ENCODE assay signal across 8 cellular contexts in genomic region chr16:66521951-66522771, GRCh38. TPM values are rescaled to one million over a fixed set of nuclear protein-coding genes. Genes with fewer than 3 reads are reported as not detected.
A peak's percentile ranks its signal among the peaks of the same experiment; 100 is the strongest.
DNase-seq lines count a peak whose midpoint lies in the region; ATAC-seq, FAIRE-seq and TF ChIP-seq lines count a peak whose summit lies in the region.

No MANE protein-coding gene starts in this region.

- peaks cover 3% of the 10 kb centered on the region for H3K36me3 Mint-ChIP-seq in activated CD8-positive, alpha-beta T cell treated with anti-CD3 and anti-CD28 coated beads, Interleukin-2, amount 10 ng/mL, durations not matched to agents 7 days and 5 days (ENCODE audit: low read depth)
- H3K36me3 Mint-ChIP-seq in mesothelial cell of epicardium = peaks cover 3% of the 10 kb centered on the region

- peak overlapping the region; percentile 95 for H3K27ac Mint-ChIP-seq in activated CD8-positive, alpha-beta T cell treated with anti-CD3 and anti-CD28 coated beads, Interleukin-2, amount 10 ng/mL, durations not matched to agents 7 days and 5 days
- no peak overlapping the region for H3K27ac Mint-ChIP-seq in mesothelial cell of epicardium

- peaks cover 87% of the 10 kb centered on the region for H3K4me1 ChIP-seq in Loucy (ENCODE audit: insufficient read depth, low read length, poor library complexity, severe bottlenecking)
- peaks cover 72% of the 10 kb centered on the region for H3K4me1 ChIP-seq in endothelial cell of umbilical vein (ENCODE audit: control insufficient read depth, extremely low read depth, insufficient read depth, low read length)
- H3K4me1 ChIP-seq in skeletal muscle tissue (ENCODE audit: control insufficient read depth in 3 of 3, insufficient read depth in 3 of 3, low read length in 3 of 3) = peaks cover 41 to 58% (median 49%) of the 10 kb centered on the region in 3 donors

- peak overlapping the region; percentile 61 for H3K4me3 Mint-ChIP-seq in activated CD8-positive, alpha-beta T cell treated with anti-CD3 and anti-CD28 coated beads, Interleukin-2, amount 10 ng/mL, durations not matched to agents 7 days and 5 days
- H3K4me3 Mint-ChIP-seq in mesothelial cell of epicardium = no peak overlapping the region

- H3K4me3 ChIP-seq in AG10803 (ENCODE audit: low read length) (no peak overlapping the region), Loucy (ENCODE audit: low read length, poor library complexity, severe bottlenecking) (peak overlapping the region; percentile 57), endothelial cell of umbilical vein (replicated peaks in 1 of 3; ENCODE audit: insufficient read depth in 1 of 3, low read depth in 1 of 3, low read length in 3 of 3) (no peak overlapping the region), skeletal muscle tissue (ENCODE audit: low read length in 3 of 3) (no peak overlapping the region)

- H3K27ac ChIP-seq in endothelial cell of umbilical vein (ENCODE audit: insufficient read depth, low read depth, low read length) = peak overlapping the region; percentile 62
- H3K27ac ChIP-seq in skeletal muscle tissue (ENCODE audit: low read depth, low read length) = peak overlapping the region; percentile 66

- CTCF ChIA-PET in activated CD8-positive, alpha-beta T cell treated with anti-CD3 and anti-CD28 coated beads, Interleukin-2, amount 10 ng/mL, durations not matched to agents 7 days and 5 days (lab: Charles Lee) = interaction anchor here (0.7 to 6.9 kb wide), 16 partner anchors 11 to 229 kb away, joined by 3 to 63 read pairs (median 4); partner anchors contain the start of genes CKLF, DYNC1LI2 and TK2
- CTCF ChIA-PET in endothelial cell of umbilical vein (lab: Charles Lee) = interaction anchor here (0.6 to 2.3 kb wide), 12 partner anchors 9 to 115 kb away, joined by 3 to 10 read pairs (median 6); partner anchors contain the start of genes CKLF and CMTM3

- H3K9ac ChIP-seq in Loucy (ENCODE audit: low read depth, low read length, poor library complexity, severe bottlenecking) (peak overlapping the region; percentile 63), endothelial cell of umbilical vein (replicated peaks; ENCODE audit: extremely low read depth, insufficient read depth, low read length) (no peak overlapping the region), skeletal muscle tissue (ENCODE audit: low read depth in 1 of 3, low read length in 3 of 3) (peak overlapping the region in 2 of 3 donors; percentile 8 to 23)

- no peaks in the 10 kb centered on the region for H3K9me1 ChIP-seq in endothelial cell of umbilical vein (replicated peaks; ENCODE audit: control insufficient read depth, extremely low read depth, insufficient read depth, low read length)

- no peaks in the 10 kb centered on the region for H3K36me3 ChIP-seq in Loucy (ENCODE audit: insufficient read depth, low read length)
- H3K36me3 ChIP-seq in endothelial cell of umbilical vein (ENCODE audit: control insufficient read depth in 2 of 2, extremely low read depth in 1 of 2, insufficient read depth in 2 of 2, low read length in 2 of 2) = no peaks in the 10 kb centered on the region
- peaks cover 26 to 31% (median 27%) of the 10 kb centered on the region in 3 donors for H3K36me3 ChIP-seq in skeletal muscle tissue (ENCODE audit: control insufficient read depth in 3 of 3, insufficient read depth in 3 of 3, low read length in 3 of 3)

- TF ChIP-seq CTCF in AG10803 (conservative IDR thresholded peaks at IDR 0.05; ENCODE audit: low read length) (no peak), Loucy (conservative IDR thresholded peaks at IDR 0.05; ENCODE audit: low read length) (no peak), endothelial cell of umbilical vein (IDR thresholded peaks at IDR 0.05; ENCODE audit: extremely low read depth in 1 of 2, insufficient read depth in 1 of 2, low read depth in 1 of 2, low read length in 2 of 2) (no peak), mesothelial cell of epicardium (IDR thresholded peaks at IDR 0.05; ENCODE audit: unreplicated experiment) (no peak)

- intact Hi-C loops in endothelial cell of umbilical vein (cut with micrococcal nuclease) = no loop called here

- H3K9me2 ChIP-seq in Loucy (replicated peaks; ENCODE audit: low read depth, low read length) = no peaks in the 10 kb centered on the region

- BruUV-seq in endothelial cell of umbilical vein (replicated peaks; lab: Mats Ljungman, UMichigan) = no TSS peak

- dilution Hi-C loops in endothelial cell of umbilical vein (cut with MboI; ENCODE audit: extremely low pct_ligation_motif_present, low sequenced_read_pairs) = no loop called here

- H4K20me1 ChIP-seq in Loucy (ENCODE audit: insufficient read depth, low read length, poor library complexity, severe bottlenecking) = no peaks in the 10 kb centered on the region
- no peaks in the 10 kb centered on the region for H4K20me1 ChIP-seq in endothelial cell of umbilical vein (replicated peaks; ENCODE audit: control insufficient read depth, extremely low read depth, insufficient read depth, low read length)

- no peak overlapping the region for H2AFZ ChIP-seq in Loucy (ENCODE audit: low read length)
- peak overlapping the region; percentile 7 for H2AFZ ChIP-seq in endothelial cell of umbilical vein (ENCODE audit: low read depth, low read length)

- FAIRE-seq in endothelial cell of umbilical vein (lab: Jason Lieb, UNC) = peak; percentile 83

- H3K27me3 ChIP-seq in Loucy (ENCODE audit: insufficient read depth, low read length, poor library complexity, severe bottlenecking) (no peaks in the 10 kb centered on the region), endothelial cell of umbilical vein (ENCODE audit: control insufficient read depth in 2 of 2, insufficient read depth in 2 of 2, low read length in 2 of 2) (no peaks in the 10 kb centered on the region), skeletal muscle tissue (ENCODE audit: control insufficient read depth in 3 of 3, insufficient read depth in 3 of 3, low read length in 3 of 3) (no peaks in the 10 kb centered on the region)

- no peaks in the 10 kb centered on the region for H3K27me3 Mint-ChIP-seq in activated CD8-positive, alpha-beta T cell treated with anti-CD3 and anti-CD28 coated beads, Interleukin-2, amount 10 ng/mL, durations not matched to agents 7 days and 5 days (ENCODE audit: low read depth)
- H3K27me3 Mint-ChIP-seq in mesothelial cell of epicardium (ENCODE audit: low read depth) = no peaks in the 10 kb centered on the region

- DNase-seq in AG10803 (ENCODE audit: low read depth) = peak; percentile 64
- peak; percentile 96 for DNase-seq in activated CD8-positive, alpha-beta T cell treated with anti-CD3 and anti-CD28 coated beads, Interleukin-2, amount 10 ng/mL, durations not matched to agents 7 days and 5 days
- peak; percentile 81 for DNase-seq in endothelial cell of umbilical vein (ENCODE audit: low read depth, low spot score)
- no peak for DNase-seq in mesothelial cell of epicardium (ENCODE audit: low spot score in 2 of 2, unreplicated experiment in 2 of 2)
- no peak for DNase-seq in NCI-H345 (lab: John Stamatoyannopoulos, UW)

- H3K4me2 ChIP-seq in Loucy (ENCODE audit: low read depth, low read length, poor library complexity, severe bottlenecking) (peak overlapping the region; percentile 71), endothelial cell of umbilical vein (ENCODE audit: insufficient read depth, low read length) (peak overlapping the region; percentile 56)

- H3K4me1 Mint-ChIP-seq in activated CD8-positive, alpha-beta T cell treated with anti-CD3 and anti-CD28 coated beads, Interleukin-2, amount 10 ng/mL, durations not matched to agents 7 days and 5 days (ENCODE audit: low read depth) = peaks cover 92% of the 10 kb centered on the region
- no peaks in the 10 kb centered on the region for H3K4me1 Mint-ChIP-seq in mesothelial cell of epicardium

- H3F3A ChIP-seq in Loucy (ENCODE audit: low read depth) = peaks cover 18% of the 10 kb centered on the region

- TF ChIP-seq POLR2A in endothelial cell of umbilical vein (IDR thresholded peaks at IDR 0.05; ENCODE audit: low read depth, low read length) = no peak

- POLR2A ChIA-PET in activated CD8-positive, alpha-beta T cell treated with anti-CD3 and anti-CD28 coated beads, Interleukin-2, amount 10 ng/mL, durations not matched to agents 7 days and 5 days (lab: Charles Lee) = interaction anchor here (1.1 to 11.0 kb wide), 4 partner anchors 29 to 82 kb away, joined by 4 to 136 read pairs (median 8); partner anchors contain the start of genes CKLF, CMTM3 and TK2
- POLR2A ChIA-PET in endothelial cell of umbilical vein (lab: Charles Lee) = no interaction called here

- ATAC-seq in GM21526 (IDR thresholded peaks at IDR 0.05; ENCODE audit: low FRiP score, unreplicated experiment) = peak; percentile 48
- peak; percentile 85 for ATAC-seq in activated CD8-positive, alpha-beta T cell treated with anti-CD3 and anti-CD28 coated beads, Interleukin-2, amount 10 ng/mL, durations not matched to agents 7 days and 5 days

- no peaks in the 10 kb centered on the region for H3K9me3 ChIP-seq in Loucy (ENCODE audit: insufficient read depth, low read depth, low read length)
- no peaks in the 10 kb centered on the region for H3K9me3 ChIP-seq in endothelial cell of umbilical vein (replicated peaks; ENCODE audit: control insufficient read depth, insufficient read depth, low read length)
- H3K9me3 ChIP-seq in skeletal muscle tissue (ENCODE audit: control insufficient read depth in 3 of 3, low read length in 3 of 3) = no peaks in the 10 kb centered on the region

- no peaks in the 10 kb centered on the region for H3K9me3 Mint-ChIP-seq in activated CD8-positive, alpha-beta T cell treated with anti-CD3 and anti-CD28 coated beads, Interleukin-2, amount 10 ng/mL, durations not matched to agents 7 days and 5 days (ENCODE audit: insufficient read depth)
- no peaks in the 10 kb centered on the region for H3K9me3 Mint-ChIP-seq in mesothelial cell of epicardium

- H3K79me2 ChIP-seq in Loucy (ENCODE audit: insufficient read depth, low read length) (peaks cover 8% of the 10 kb centered on the region; the same call in 1 of the 2 replicates), endothelial cell of umbilical vein (ENCODE audit: control insufficient read depth, insufficient read depth, low read length) (no peaks in the 10 kb centered on the region)

RNA-seq across cellular contexts. Expression of gene TK2, which starts 27.8 kb away (rescaled TPM):
- 1 to 10 TPM; 5.7 to 6.4 TPM for total RNA-seq in activated CD8-positive, alpha-beta T cell treated with anti-CD3 and anti-CD28 coated beads, Interleukin-2, amount 10 ng/mL, durations not matched to agents 7 days and 5 days
- total RNA-seq in endothelial cell of umbilical vein (23.4 and 25.2 TPM in 2 replicates), skeletal muscle tissue (11.5 TPM), mesothelial cell of epicardium (24.9 to 28.8 TPM (median 28.5 TPM) in 3 replicates)
- 12.1 and 12.2 TPM in 2 replicates for polyA plus RNA-seq in endothelial cell of umbilical vein
- 15.2 and 16.6 TPM in 2 replicates for polyA plus RNA-seq in endothelial cell of umbilical vein (2011; cell fraction: cytosol; rRNA removed)
- 25.4 and 27.0 TPM in 2 replicates for polyA plus RNA-seq in endothelial cell of umbilical vein (2011; cell fraction: nucleus; rRNA removed)
- 19.2 and 20.4 TPM in 2 replicates for polyA plus RNA-seq in endothelial cell of umbilical vein (2012)
- polyA minus RNA-seq in endothelial cell of umbilical vein = 31.5 and 50.2 TPM in 2 replicates
- 14.0 TPM for polyA minus RNA-seq in endothelial cell of umbilical vein (2011; cell fraction: cytosol; rRNA and poly(A)+ RNA removed)
- polyA minus RNA-seq in endothelial cell of umbilical vein (2011; cell fraction: nucleus; rRNA and poly(A)+ RNA removed) = 10.6 and 12.2 TPM in 2 replicates

RNA-seq across cellular contexts. Expression of gene CKLF, which starts 30.2 kb away (rescaled TPM):
- 100 to 1,000 TPM; 137 to 139 TPM for total RNA-seq in activated CD8-positive, alpha-beta T cell treated with anti-CD3 and anti-CD28 coated beads, Interleukin-2, amount 10 ng/mL, durations not matched to agents 7 days and 5 days
- total RNA-seq in endothelial cell of umbilical vein (80.0 and 93.4 TPM in 2 replicates), skeletal muscle tissue (34.4 TPM), mesothelial cell of epicardium (28.9 to 33.2 TPM (median 31.1 TPM) in 3 replicates)
- polyA plus RNA-seq in endothelial cell of umbilical vein = 197 and 209 TPM in 2 replicates
- 174 and 175 TPM in 2 replicates for polyA plus RNA-seq in endothelial cell of umbilical vein (2011; cell fraction: cytosol; rRNA removed)
- polyA plus RNA-seq in endothelial cell of umbilical vein (2011; cell fraction: nucleus; rRNA removed) = 54.0 and 61.7 TPM in 2 replicates
- 85.6 and 95.1 TPM in 2 replicates for polyA plus RNA-seq in endothelial cell of umbilical vein (2012)
- 49.7 and 62.3 TPM in 2 replicates for polyA minus RNA-seq in endothelial cell of umbilical vein
- 38.7 TPM for polyA minus RNA-seq in endothelial cell of umbilical vein (2011; cell fraction: cytosol; rRNA and poly(A)+ RNA removed)
- 9.4 and 9.9 TPM in 2 replicates for polyA minus RNA-seq in endothelial cell of umbilical vein (2011; cell fraction: nucleus; rRNA and poly(A)+ RNA removed)

RNA-seq across cellular contexts. Expression of gene CMTM1, which starts 44.1 kb away (rescaled TPM):
- total RNA-seq in activated CD8-positive, alpha-beta T cell treated with anti-CD3 and anti-CD28 coated beads, Interleukin-2, amount 10 ng/mL, durations not matched to agents 7 days and 5 days = 10 to 100 TPM; 13.6 to 15.0 TPM
- total RNA-seq in endothelial cell of umbilical vein (9.3 and 12.3 TPM in 2 replicates), skeletal muscle tissue (not detected), mesothelial cell of epicardium (10.0 to 10.3 TPM (median 10.2 TPM) in 3 replicates)
- 3.0 and 3.8 TPM in 2 replicates for polyA plus RNA-seq in endothelial cell of umbilical vein
- polyA plus RNA-seq in endothelial cell of umbilical vein (2011; cell fraction: cytosol; rRNA removed) = 1.9 and 2.5 TPM in 2 replicates
- polyA plus RNA-seq in endothelial cell of umbilical vein (2011; cell fraction: nucleus; rRNA removed) = 1.8 and 2.4 TPM in 2 replicates
- 2.9 and 5.1 TPM in 2 replicates for polyA plus RNA-seq in endothelial cell of umbilical vein (2012)
- polyA minus RNA-seq in endothelial cell of umbilical vein = 3.8 and 4.5 TPM in 2 replicates
- 4.8 TPM for polyA minus RNA-seq in endothelial cell of umbilical vein (2011; cell fraction: cytosol; rRNA and poly(A)+ RNA removed)
- polyA minus RNA-seq in endothelial cell of umbilical vein (2011; cell fraction: nucleus; rRNA and poly(A)+ RNA removed) = 1.2 and 1.9 TPM in 2 replicates

RNA-seq across cellular contexts. Expression of gene CMTM2, which starts 57.1 kb away (rescaled TPM):
- total RNA-seq in activated CD8-positive, alpha-beta T cell treated with anti-CD3 and anti-CD28 coated beads, Interleukin-2, amount 10 ng/mL, durations not matched to agents 7 days and 5 days = under 1 TPM; 0.68 to 0.82 TPM
- total RNA-seq in endothelial cell of umbilical vein (not detected in 2 replicates), skeletal muscle tissue (not detected), mesothelial cell of epicardium (0.25 to 0.58 TPM (median 0.51 TPM) in 3 replicates)
- not detected in 2 replicates for polyA plus RNA-seq in endothelial cell of umbilical vein
- polyA plus RNA-seq in endothelial cell of umbilical vein (2011; cell fraction: cytosol; rRNA removed) = not detected in 2 replicates
- polyA plus RNA-seq in endothelial cell of umbilical vein (2011; cell fraction: nucleus; rRNA removed) = 0.20 TPM in 1 of 2 replicates, not detected in the other
- not detected in 2 replicates for polyA plus RNA-seq in endothelial cell of umbilical vein (2012)
- 1.6 TPM in 1 of 2 replicates, not detected in the other for polyA minus RNA-seq in endothelial cell of umbilical vein
- not detected for polyA minus RNA-seq in endothelial cell of umbilical vein (2011; cell fraction: cytosol; rRNA and poly(A)+ RNA removed)
- polyA minus RNA-seq in endothelial cell of umbilical vein (2011; cell fraction: nucleus; rRNA and poly(A)+ RNA removed) = not detected in 2 replicates

Comparison
In these comparisons a context has a peak if more than half of its experiments do, and no peak if none do; other contexts are left out.
1. DNase-seq: peak in AG10803 (single experiment), activated CD8-positive, alpha-beta T cell treated with anti-CD3 and anti-CD28 coated beads, Interleukin-2, amount 10 ng/mL, durations not matched to agents 7 days and 5 days (single experiment) and endothelial cell of umbilical vein (single experiment); none in mesothelial cell of epicardium (0 of 2) and NCI-H345 (single experiment).
2. RNA of gene CMTM1, which starts 44.1 kb away (total RNA-seq): 13.6 to 15.0 TPM in activated CD8-positive, alpha-beta T cell treated with anti-CD3 and anti-CD28 coated beads, Interleukin-2, amount 10 ng/mL, durations not matched to agents 7 days and 5 days, 9.3 to 12.3 TPM in endothelial cell of umbilical vein and 10.0 to 10.3 TPM in mesothelial cell of epicardium; not detected in skeletal muscle tissue (single experiment); every median in the first group is over 10 times any median in the second.